ENCODE assay signal across 9 cellular contexts in the genomic region with DNA sequence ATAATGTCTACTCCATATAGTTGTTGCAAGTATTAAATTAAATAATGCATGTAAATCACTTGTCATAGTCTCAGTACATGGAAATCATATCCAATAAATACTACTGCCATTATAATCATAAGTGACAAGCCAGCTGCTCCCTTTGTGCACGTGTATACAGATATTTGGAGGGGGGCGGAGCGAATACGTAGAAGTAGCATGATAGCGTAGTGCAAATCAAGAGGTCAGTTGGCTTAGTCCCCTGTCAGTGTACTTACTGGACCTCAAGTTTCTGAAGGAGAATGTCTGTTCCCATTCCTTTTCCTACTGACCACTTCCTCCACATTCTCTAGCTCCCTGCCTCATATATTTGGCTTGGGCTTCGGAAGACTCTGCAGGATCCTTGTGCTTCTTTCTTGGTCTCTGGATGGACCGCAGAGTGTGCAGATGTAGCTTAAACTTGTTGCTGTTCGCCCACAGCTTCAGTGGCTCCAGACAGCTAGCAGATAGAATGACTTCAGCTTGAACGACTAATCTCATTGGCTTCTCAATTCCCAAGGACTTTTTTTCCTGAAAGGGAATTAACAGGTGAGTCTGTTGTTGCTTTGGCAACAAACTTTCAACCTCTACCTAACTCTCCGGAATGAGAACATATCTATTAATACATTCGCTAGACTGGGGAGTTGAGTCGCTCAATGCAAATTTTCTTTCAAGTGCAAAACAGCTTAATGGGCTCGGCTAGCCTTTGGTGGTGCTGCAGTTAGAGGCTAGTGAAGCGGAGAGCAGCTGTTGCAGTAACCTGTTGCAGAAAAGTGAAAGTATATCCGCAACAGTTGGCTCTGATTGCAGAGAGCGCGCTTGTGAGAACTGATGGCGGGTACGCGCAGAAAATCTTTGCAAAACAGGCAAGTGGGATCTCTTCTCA. TPM values are rescaled to one million over a fixed set of nuclear protein-coding genes. Genes with fewer than 3 reads are reported as not detected.
DNase-seq lines count a peak whose midpoint lies in the region; ATAC-seq and TF ChIP-seq lines count a peak whose summit lies in the region.
"Had no signal": no experiment of that assay in that cellular context is flagged by ENCODE, and none has a peak within 500 bp of the region (broad histone marks: within the 10 kb centered on the region; RNA-seq: fewer than 3 reads in every experiment).

A gene with protein sequence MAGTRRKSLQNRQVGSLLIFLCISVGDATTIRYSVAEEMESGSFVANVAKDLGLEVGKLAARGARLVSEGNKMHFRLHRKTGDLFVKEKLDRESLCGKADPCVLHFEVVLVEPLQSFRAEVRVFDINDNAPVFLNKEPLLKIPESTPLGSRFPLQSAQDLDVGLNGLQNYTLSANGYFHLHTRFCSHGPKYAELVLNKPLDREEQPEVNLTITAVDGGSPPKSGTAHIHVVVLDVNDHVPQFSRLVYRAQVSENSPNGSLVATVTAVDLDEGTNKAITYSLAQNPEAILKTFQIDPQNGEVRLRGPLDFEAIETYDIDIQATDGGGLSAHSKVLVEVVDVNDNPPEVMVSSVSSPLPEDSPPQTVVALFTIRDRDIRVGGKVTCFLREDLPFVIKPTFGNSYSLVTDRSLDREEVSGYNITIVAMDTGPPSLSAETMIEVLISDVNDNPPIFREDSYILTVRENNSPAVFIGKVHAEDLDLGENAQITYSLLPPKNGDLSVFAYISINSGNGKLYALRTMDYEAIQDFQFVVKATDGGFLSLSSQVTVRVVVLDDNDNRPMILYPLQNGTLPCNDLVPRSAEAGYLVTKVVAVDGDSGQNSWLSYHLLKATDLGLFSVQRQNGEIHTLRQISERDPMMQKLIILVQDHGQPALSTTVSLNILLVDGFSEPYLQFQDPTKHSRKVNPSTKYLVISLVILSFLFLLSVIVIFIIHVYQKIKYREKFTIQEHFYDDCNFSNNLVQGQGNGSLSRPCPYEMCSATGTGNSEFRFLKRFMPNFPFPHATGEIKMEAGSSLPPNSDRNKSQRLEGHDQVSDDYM (plus strand): TSS at position 753 of the 904 bp plus-strand sequence. CDS start 97 bp downstream, at position 850.

- H3K4me3 ChIP-seq in epithelial cell of esophagus (ENCODE audit: low read length): peak within 1 kb of the TSS; percentile 35
- peak within 1 kb of the TSS; percentile 72 for H3K4me3 ChIP-seq in neuron (ENCODE audit: low read length)

- peak within 1 kb of the TSS; percentile 96 for H2AFZ ChIP-seq in neuron (ENCODE audit: low read depth, low read length)

- H3K27ac Mint-ChIP-seq in activated CD4-positive, alpha-beta memory T cell treated with anti-CD3 and anti-CD28 coated beads, Interleukin-2, amount 10 ng/mL, durations not matched to agents 7 days and 5 days: no peak within 1 kb of the TSS

- CTCF ChIA-PET in activated CD4-positive, alpha-beta memory T cell treated with anti-CD3 and anti-CD28 coated beads, Interleukin-2, amount 10 ng/mL, durations not matched to agents 7 days and 5 days (lab: Charles Lee): no interaction called here

- H3K4me3 Mint-ChIP-seq in activated CD4-positive, alpha-beta memory T cell treated with anti-CD3 and anti-CD28 coated beads, Interleukin-2, amount 10 ng/mL, durations not matched to agents 7 days and 5 days: no peak within 1 kb of the TSS

- H3K9me3 Mint-ChIP-seq in activated CD4-positive, alpha-beta memory T cell treated with anti-CD3 and anti-CD28 coated beads, Interleukin-2, amount 10 ng/mL, durations not matched to agents 7 days and 5 days: peaks cover 6% of the 10 kb centered on the region

- H3K9me3 ChIP-seq in neuron (ENCODE audit: low read length): no peaks in the 10 kb centered on the region

- TF ChIP-seq CTCF in epithelial cell of esophagus (IDR thresholded peaks at IDR 0.05; ENCODE audit: insufficient read depth, low read depth, low read length, missing control alignments): no peak

- POLR2A ChIA-PET in activated CD4-positive, alpha-beta memory T cell treated with anti-CD3 and anti-CD28 coated beads, Interleukin-2, amount 10 ng/mL, durations not matched to agents 7 days and 5 days (lab: Charles Lee): no interaction called here

- peaks cover 9% of the 10 kb centered on the region for H3K4me1 ChIP-seq in neuron (ENCODE audit: insufficient read depth, low read length)

- H3K4me1 Mint-ChIP-seq in activated CD4-positive, alpha-beta memory T cell treated with anti-CD3 and anti-CD28 coated beads, Interleukin-2, amount 10 ng/mL, durations not matched to agents 7 days and 5 days: no peaks in the 10 kb centered on the region

- no peaks in the 10 kb centered on the region for H3K27me3 Mint-ChIP-seq in activated CD4-positive, alpha-beta memory T cell treated with anti-CD3 and anti-CD28 coated beads, Interleukin-2, amount 10 ng/mL, durations not matched to agents 7 days and 5 days

- peak; percentile 42 for DNase-seq in COLO668 (lab: John Stamatoyannopoulos, UW; ENCODE audit: unreplicated experiment)
- DNase-seq in NCI-H524 treated with DMSO at 0.1 percent for 48 hours (lab: John Stamatoyannopoulos, UW): peak; percentile 43
- no peak for DNase-seq in epithelial cell of esophagus (ENCODE audit: low read depth)
- DNase-seq in AG08395 (ENCODE audit: low spot score): no peak
- DNase-seq in GOT3 (lab: John Stamatoyannopoulos, UW): no peak
- DNase-seq in activated CD4-positive, alpha-beta memory T cell treated with anti-CD3 and anti-CD28 coated beads, Interleukin-2, amount 10 ng/mL, durations not matched to agents 7 days and 5 days: no peak
- DNase-seq: activated CD8-positive, alpha-beta memory T cell treated with anti-CD3 and anti-CD28 coated beads, Interleukin-2, amount 50 U/mL, for 48 hours had no signal

- no peaks in the 10 kb centered on the region for H3K36me3 ChIP-seq in neuron (ENCODE audit: insufficient read depth, low read length)

- ATAC-seq in GM19351 (IDR thresholded peaks at IDR 0.05; ENCODE audit: unreplicated experiment): no peak

- no peaks in the 10 kb centered on the region for H3K36me3 Mint-ChIP-seq in activated CD4-positive, alpha-beta memory T cell treated with anti-CD3 and anti-CD28 coated beads, Interleukin-2, amount 10 ng/mL, durations not matched to agents 7 days and 5 days (ENCODE audit: low read depth)

- peaks cover 2% of the 10 kb centered on the region for H3K27me3 ChIP-seq in neuron (ENCODE audit: insufficient read depth, low read length)

RNA-seq across cellular contexts. Expression of the gene that starts here (rescaled TPM):
- total RNA-seq in activated CD4-positive, alpha-beta memory T cell treated with anti-CD3 and anti-CD28 coated beads, Interleukin-2, amount 10 ng/mL, durations not matched to agents 7 days and 5 days: not detected

Comparison
In these comparisons a context has a peak if more than half of its experiments do, and no peak if none do; other contexts are left out.
1. DNase-seq: peak in COLO668 (single experiment) and NCI-H524 treated with DMSO at 0.1 percent for 48 hours (single experiment); none in epithelial cell of esophagus (single experiment), AG08395 (single experiment), GOT3 (single experiment) and activated CD4-positive, alpha-beta memory T cell treated with anti-CD3 and anti-CD28 coated beads, Interleukin-2, amount 10 ng/mL, durations not matched to agents 7 days and 5 days (single experiment).